ENCODE assay signal across 25 cellular contexts in genomic region chr1:203632941-203633340, GRCh38. TPM values are rescaled to one million over a fixed set of nuclear protein-coding genes. Genes with fewer than 3 reads are reported as not detected.
DNase-seq lines count a peak whose midpoint lies in the region; ATAC-seq and TF ChIP-seq lines count a peak whose summit lies in the region.
"Had no signal": no experiment of that assay in that cellular context is flagged by ENCODE, and none has a peak within 500 bp of the region (broad histone marks: within the 10 kb centered on the region; RNA-seq: fewer than 3 reads in every experiment).

No MANE protein-coding gene starts in this region.

- H3K27me3 ChIP-seq in CD8-positive, alpha-beta memory T cell (ENCODE audit: insufficient read depth, low read length, poor library complexity, severe bottlenecking): no peaks in the 10 kb centered on the region
- H3K27me3 ChIP-seq in right lobe of liver: no peaks in the 10 kb centered on the region
- H3K27me3 ChIP-seq: ascending aorta, esophagus squamous epithelium, SJSA1 had no signal

- H3K4me3 Mint-ChIP-seq in CD8-positive, alpha-beta memory T cell: no peak overlapping the region
- H3K4me3 Mint-ChIP-seq in osteocyte (ENCODE audit: unreplicated experiment): no peak overlapping the region
- H3K4me3 Mint-ChIP-seq: activated naive CD4-positive, alpha-beta T cell treated with anti-CD3 and anti-CD28 coated beads, Interleukin-2, amount 50 U/mL, for 24 hours; CD8-positive, alpha-beta T cell; naive thymus-derived CD8-positive, alpha-beta T cell had no signal

- H3K4me1 Mint-ChIP-seq in CD8-positive, alpha-beta memory T cell: peaks cover 48 to 75% (median 63%) of the 10 kb centered on the region in 3 donors
- H3K4me1 Mint-ChIP-seq in osteocyte (ENCODE audit: unreplicated experiment): peaks cover 37% of the 10 kb centered on the region

- no peak for TF ChIP-seq CTCF in RWPE1 (conservative IDR thresholded peaks at IDR 0.05; ENCODE audit: low read depth)
- no peak for TF ChIP-seq CTCF in epithelial cell of esophagus (IDR thresholded peaks at IDR 0.05; ENCODE audit: insufficient read depth, low read depth, low read length, missing control alignments)
- no peak for TF ChIP-seq CTCF in osteocyte (IDR thresholded peaks at IDR 0.05)
- no peak for TF ChIP-seq CTCF in right lobe of liver (IDR thresholded peaks at IDR 0.05)

- H3K4me1 ChIP-seq in CD8-positive, alpha-beta memory T cell (ENCODE audit: insufficient read depth, low read length): peaks cover 38% of the 10 kb centered on the region
- peaks cover 0 to 27% (median 6%) of the 10 kb centered on the region in 4 donors for H3K4me1 ChIP-seq in right lobe of liver

- ATAC-seq in HG02973 (IDR thresholded peaks at IDR 0.05; ENCODE audit: unreplicated experiment): no peak
- no peak for ATAC-seq in right lobe of liver
- ATAC-seq: CD8-positive, alpha-beta T cell; HepG2; naive thymus-derived CD8-positive, alpha-beta T cell; Panc1 had no signal

- POLR2A ChIA-PET in CD8-positive, alpha-beta memory T cell (lab: Charles Lee): no interaction called here
- POLR2A ChIA-PET in RWPE1 (lab: Yijun Ruan, JAX; ENCODE audit: low non-redundant PET): no interaction called here

- intact Hi-C loops in right lobe of liver (cut with DNase I): no loop called here

- no peak for DNase-seq in CD8-positive, alpha-beta memory T cell
- peak; percentile 52 for DNase-seq in RWPE1 (ENCODE audit: low spot score)
- peak; percentile 79 for DNase-seq in epithelial cell of esophagus (ENCODE audit: low read depth)
- no peak for DNase-seq in osteocyte (ENCODE audit: extremely low spot score, unreplicated experiment)
- DNase-seq in pons (ENCODE audit: low spot score): no peak
- DNase-seq in right lobe of liver: no peak
- DNase-seq in NCI-H2029 (lab: John Stamatoyannopoulos, UW): no peak
- DNase-seq: CD8-positive, alpha-beta T cell; cerebellar nuclear complex; DMS53; esophagus squamous epithelium; GDM1; mesenchymal stem cell; naive thymus-derived CD8-positive, alpha-beta T cell; NCI-H1417; NCI-H2107; NCI-H510A had no signal

- H3K27ac Mint-ChIP-seq in CD8-positive, alpha-beta memory T cell: peak overlapping the region in 5 of 8 donors; percentile 0 to 96 (median 48)
- peak overlapping the region; percentile 15 for H3K27ac Mint-ChIP-seq in osteocyte (ENCODE audit: unreplicated experiment)
- H3K27ac Mint-ChIP-seq: activated naive CD4-positive, alpha-beta T cell treated with anti-CD3 and anti-CD28 coated beads, Interleukin-2, amount 50 U/mL, for 24 hours; CD8-positive, alpha-beta T cell had no signal

- H3K27me3 Mint-ChIP-seq in CD8-positive, alpha-beta memory T cell: no peaks in the 10 kb centered on the region
- no peaks in the 10 kb centered on the region for H3K27me3 Mint-ChIP-seq in osteocyte (ENCODE audit: unreplicated experiment)
- H3K27me3 Mint-ChIP-seq: activated naive CD4-positive, alpha-beta T cell treated with anti-CD3 and anti-CD28 coated beads, Interleukin-2, amount 50 U/mL, for 24 hours; naive thymus-derived CD8-positive, alpha-beta T cell had no signal

- H3K27ac ChIP-seq in CD8-positive, alpha-beta memory T cell (ENCODE audit: low read depth, low read length): no peak overlapping the region
- H3K27ac ChIP-seq in RWPE1 (peak overlapping the region; percentile 72), right lobe of liver (no peak overlapping the region)
- H3K27ac ChIP-seq: ascending aorta, HL-60, parathyroid adenoma, SJSA1 had no signal

- CTCF ChIA-PET in CD8-positive, alpha-beta memory T cell (lab: Charles Lee): no interaction called here
- CTCF ChIA-PET in RWPE1 (lab: Yijun Ruan, JAX): interaction anchor here (1.2 kb wide), 1 partner anchor 124 kb away, joined by 4 read pairs; no protein-coding TSS in a partner anchor

- no peak for TF ChIP-seq POLR2A in right lobe of liver (IDR thresholded peaks at IDR 0.05)

- peaks cover 0 to 2% (median 0%) of the 10 kb centered on the region in 5 donors for H3K9me3 Mint-ChIP-seq in CD8-positive, alpha-beta memory T cell
- no peaks in the 10 kb centered on the region for H3K9me3 Mint-ChIP-seq in osteocyte (ENCODE audit: unreplicated experiment)
- H3K9me3 Mint-ChIP-seq: activated naive CD4-positive, alpha-beta T cell treated with anti-CD3 and anti-CD28 coated beads, Interleukin-2, amount 50 U/mL, for 24 hours; CD8-positive, alpha-beta T cell; naive thymus-derived CD8-positive, alpha-beta T cell had no signal

- H3K4me3 ChIP-seq in CD8-positive, alpha-beta memory T cell (ENCODE audit: low read length): no peak overlapping the region
- H3K4me3 ChIP-seq in epithelial cell of esophagus (ENCODE audit: low read length) (no peak overlapping the region), right lobe of liver (no peak overlapping the region)
- H3K4me3 ChIP-seq: ascending aorta, esophagus squamous epithelium, SJSA1 had no signal

- no peaks in the 10 kb centered on the region for H3K9me3 ChIP-seq in CD8-positive, alpha-beta memory T cell (ENCODE audit: low read length)
- no peaks in the 10 kb centered on the region for H3K9me3 ChIP-seq in right lobe of liver
- H3K9me3 ChIP-seq: ascending aorta, esophagus squamous epithelium, SJSA1 had no signal

- H3K36me3 Mint-ChIP-seq in CD8-positive, alpha-beta memory T cell: peaks cover 0 to 60% (median 14%) of the 10 kb centered on the region in 3 donors
- H3K36me3 Mint-ChIP-seq in osteocyte (ENCODE audit: unreplicated experiment): peaks cover 2% of the 10 kb centered on the region

- peaks cover 7% of the 10 kb centered on the region for H3K36me3 ChIP-seq in CD8-positive, alpha-beta memory T cell (ENCODE audit: insufficient read depth, low read length)
- H3K36me3 ChIP-seq in right lobe of liver: no peaks in the 10 kb centered on the region

- WGBS in right lobe of liver (ENCODE audit: insufficient coverage, low coverage, low lambda C conversion rate, missing lambda C conversion rate): 97% methylated on average over 3 of the region's 3 CpGs

RNA-seq across cellular contexts. Expression of gene ATP2B4, which starts 6.3 kb away (rescaled TPM):
- total RNA-seq in CD8-positive, alpha-beta memory T cell: 10 to 100 TPM; 26.8 to 28.9 TPM
- polyA plus RNA-seq in CD8-positive, alpha-beta memory T cell: 37.7 TPM
- total RNA-seq in osteocyte (39.4 and 42.1 TPM in 2 replicates), right lobe of liver (10 to 100 TPM in 4 of 6 experiments, 1 to 10 TPM in 2; 8.7 to 59.3 (median 23.3) TPM)

Comparison
In these comparisons a context has a peak if more than half of its experiments do, and no peak if none do; other contexts are left out.
1. DNase-seq: peak in RWPE1 (single experiment) and epithelial cell of esophagus (single experiment); none in CD8-positive, alpha-beta memory T cell (0 of 5), osteocyte (single experiment), pons (single experiment), right lobe of liver (0 of 3) and NCI-H2029 (single experiment).